Comparison of ENCODE assay signal across 24 cellular contexts in genomic region chr12:58896278-58896677, GRCh38. TPM values are rescaled to one million over a fixed set of nuclear protein-coding genes. Genes with fewer than 3 reads are reported as not detected.
DNase-seq lines count a peak whose midpoint lies in the region; TF ChIP-seq lines count a peak whose summit lies in the region.
"Had no signal": no experiment of that assay in that cellular context is flagged by ENCODE, and none has a peak within 500 bp of the region (broad histone marks: within the 10 kb centered on the region; RNA-seq: fewer than 3 reads in every experiment).

No MANE protein-coding gene starts in this region.

- TF ChIP-seq CTCF in PC-9 (conservative IDR thresholded peaks at IDR 0.05) (no peak), nephron (IDR thresholded peaks at IDR 0.05; ENCODE audit: unreplicated experiment in 3 of 3) (no peak), brain microvascular endothelial cell (IDR thresholded peaks at IDR 0.05; ENCODE audit: low read depth, low read length, missing control alignments) (no peak)

- no peaks in the 10 kb centered on the region; the same call in 1 of the 2 replicates for H3K9me2 ChIP-seq in PC-9 (ENCODE audit: insufficient read depth)

- CTCF ChIA-PET in PC-9 (lab: Charles Lee), result no interaction called here

- no peak overlapping the region for H3K4me3 Mint-ChIP-seq in nephron
- H3K4me3 Mint-ChIP-seq: activated naive CD4-positive, alpha-beta T cell treated with anti-CD3 and anti-CD28 coated beads, Interleukin-2, amount 50 U/mL, for 24 hours; activated T-helper 17 cell treated with anti-CD3 and anti-CD28 coated beads, Interleukin-2, amount 50 U/mL, for 72 hours; naive B cell; T-helper 17 cell had no signal

- H3K4me3 ChIP-seq in PC-9 (no peak overlapping the region), brain microvascular endothelial cell (ENCODE audit: low read depth, low read length) (no peak overlapping the region)
- H3K4me3 ChIP-seq: HAP-1, SK-N-MC, skin epidermis had no signal

- H3K79me2 ChIP-seq in PC-9 (ENCODE audit: low read depth), result no peaks in the 10 kb centered on the region

- H3K4me1 Mint-ChIP-seq in nephron, result peaks cover 74% of the 10 kb centered on the region
- H3K4me1 Mint-ChIP-seq: activated naive CD4-positive, alpha-beta T cell treated with anti-CD3 and anti-CD28 coated beads, Interleukin-2, amount 50 U/mL, for 24 hours; activated T-helper 17 cell treated with anti-CD3 and anti-CD28 coated beads, Interleukin-2, amount 50 U/mL, for 72 hours; naive B cell; T-helper 17 cell had no signal

- H2AFZ ChIP-seq in PC-9, result no peak overlapping the region

- peaks cover 11% of the 10 kb centered on the region; the same call in 1 of the 2 replicates for H3F3A ChIP-seq in PC-9 (ENCODE audit: insufficient read depth, low read depth)

- no TSS peak for BruUV-seq in PC-9 (replicated peaks; lab: Mats Ljungman, UMichigan)

- H3K27ac Mint-ChIP-seq in nephron, result peak overlapping the region; percentile 45 to 72 (median 45)
- H3K27ac Mint-ChIP-seq: activated naive CD4-positive, alpha-beta T cell treated with anti-CD3 and anti-CD28 coated beads, Interleukin-2, amount 50 U/mL, for 24 hours; activated T-helper 17 cell treated with anti-CD3 and anti-CD28 coated beads, Interleukin-2, amount 50 U/mL, for 72 hours; naive B cell; T-helper 17 cell had no signal

- no peaks in the 10 kb centered on the region for H3K27me3 ChIP-seq in PC-9 (ENCODE audit: insufficient read depth, low read depth)
- H3K27me3 ChIP-seq in brain microvascular endothelial cell (replicated peaks), result no peaks in the 10 kb centered on the region

- no peaks in the 10 kb centered on the region for H3K9me3 ChIP-seq in PC-9 (ENCODE audit: insufficient read depth, low read depth)
- H3K9me3 ChIP-seq: HAP-1 had no signal

- H3K9me3 Mint-ChIP-seq in nephron, result no peaks in the 10 kb centered on the region
- H3K9me3 Mint-ChIP-seq: activated naive CD4-positive, alpha-beta T cell treated with anti-CD3 and anti-CD28 coated beads, Interleukin-2, amount 50 U/mL, for 24 hours had no signal

- H3K36me3 Mint-ChIP-seq in nephron (ENCODE audit: low read depth), result peaks cover 82% of the 10 kb centered on the region
- H3K36me3 Mint-ChIP-seq: activated naive CD4-positive, alpha-beta T cell treated with anti-CD3 and anti-CD28 coated beads, Interleukin-2, amount 50 U/mL, for 24 hours; naive B cell had no signal

- H3K27me3 Mint-ChIP-seq in nephron (ENCODE audit: low read depth), result no peaks in the 10 kb centered on the region
- H3K27me3 Mint-ChIP-seq: activated naive CD4-positive, alpha-beta T cell treated with anti-CD3 and anti-CD28 coated beads, Interleukin-2, amount 50 U/mL, for 24 hours; activated T-helper 17 cell treated with anti-CD3 and anti-CD28 coated beads, Interleukin-2, amount 50 U/mL, for 72 hours; naive B cell; T-helper 17 cell had no signal

- peak overlapping the region; percentile 47 for H3K4me2 ChIP-seq in PC-9

- DNase-seq in DMS53 treated with DMSO at 0.1 percent for 48 hours (lab: John Stamatoyannopoulos, UW; ENCODE audit: unreplicated experiment) (peak; percentile 93), NCI-H146 treated with DMSO at 0.1 percent for 48 hours (lab: John Stamatoyannopoulos, UW; ENCODE audit: unreplicated experiment) (peak; percentile 17), PC-9 (peak in 1 of 2 experiments; percentile 63), brain microvascular endothelial cell (no peak), NCI-H1048 (lab: John Stamatoyannopoulos, UW) (no peak), T-helper 2 cell (no peak)
- DNase-seq: ACHN; activated CD8-positive, alpha-beta memory T cell treated with anti-CD3 and anti-CD28 coated beads, Interleukin-2, amount 50 U/mL, for 4 hours; central memory CD4-positive, alpha-beta T cell; EL; Kasumi-1; naive B cell; NCI-H2107; NCI-H524 treated with DMSO at 0.1 percent for 48 hours; occipital lobe; RPMI8226; stimulated activated CD4-positive, alpha-beta T cell treated with anti-CD3 and anti-CD28 coated beads, Interleukin-2, amount 100 ng/mL, for 24 hours; T-helper 17 cell had no signal

- H3K4me1 ChIP-seq in PC-9 (replicated peaks; ENCODE audit: insufficient read depth), result peaks cover 18% of the 10 kb centered on the region

- POLR2A ChIA-PET in PC-9 (lab: Charles Lee; ENCODE audit: unreplicated experiment), result interaction anchor here (0.6 kb wide), 2 partner anchors 162 to 172 kb away, joined by 4 read pairs; no protein-coding TSS in a partner anchor

- intact Hi-C loops in PC-9 (cut with micrococcal nuclease; ENCODE audit: unreplicated experiment), result no loop called here

- H3K27ac ChIP-seq in PC-9 (no peak overlapping the region), brain microvascular endothelial cell (no peak overlapping the region)
- H3K27ac ChIP-seq: SK-N-MC had no signal

- no peaks in the 10 kb centered on the region; the same call in 1 of the 2 replicates for H4K20me1 ChIP-seq in PC-9 (ENCODE audit: insufficient read depth)

- in situ Hi-C loops in brain microvascular endothelial cell (cut with HindIII; ENCODE audit: low pct_ligation_motif_present, low sequenced_read_pairs), result no loop called here

- H3K36me3 ChIP-seq in PC-9 (ENCODE audit: low read depth) (no peaks in the 10 kb centered on the region), brain microvascular endothelial cell (replicated peaks) (peaks cover 3% of the 10 kb centered on the region)
- H3K36me3 ChIP-seq: HAP-1 had no signal

RNA-seq across cellular contexts. Expression of gene LRIG3, which starts 24.0 kb away (rescaled TPM):
- 8.8 and 10.6 TPM in 2 replicates for total RNA-seq in PC-9 (2021)
- total RNA-seq: activated T-helper 17 cell treated with anti-CD3 and anti-CD28 coated beads, Interleukin-2, amount 50 U/mL, for 72 hours; T-helper 17 cell had no signal

Comparison
In these comparisons a context has a peak if more than half of its experiments do, and no peak if none do; other contexts are left out.
1. DNase-seq: peak in DMS53 treated with DMSO at 0.1 percent for 48 hours (single experiment) and NCI-H146 treated with DMSO at 0.1 percent for 48 hours (single experiment); none in brain microvascular endothelial cell (single experiment), NCI-H1048 (single experiment) and T-helper 2 cell (0 of 5).